9 cellular contexts compared by ENCODE assay signal in genomic region chr1:162632743-162633326, GRCh38. TPM values are rescaled to one million over a fixed set of nuclear protein-coding genes. Genes with fewer than 3 reads are reported as not detected.
A peak's percentile ranks its signal among the peaks of the same experiment; 100 is the strongest.
DNase-seq lines count a peak whose midpoint lies in the region; ATAC-seq and TF ChIP-seq lines count a peak whose summit lies in the region.
"Had no signal": no experiment of that assay in that cellular context is flagged by ENCODE, and none has a peak within 500 bp of the region (broad histone marks: within the 10 kb centered on the region; RNA-seq: fewer than 3 reads in every experiment).

No MANE protein-coding gene starts in this region.

- TF ChIP-seq CTCF in GM12864 (IDR thresholded peaks at IDR 0.05; ENCODE audit: low read depth, low read length, missing control alignments) (no peak), sigmoid colon (IDR thresholded peaks at IDR 0.05) (no peak)
- no peak for TF ChIP-seq CTCF in CD4-positive, alpha-beta T cell (IDR thresholded peaks at IDR 0.05)

- intact Hi-C loops in left cardiac atrium (cut with DNase I) (loop anchor here in 1 of 2 donors (5.0 kb wide), 1 partner anchor 54 kb away; no protein-coding TSS in a partner anchor), sigmoid colon (cut with DNase I) (loop anchor here (5.0 kb wide), 2 partner anchors 54 to 99 kb away; no protein-coding TSS in a partner anchor)
- intact Hi-C loops in CD4-positive, alpha-beta T cell (cut with DNase I, micrococcal nuclease) = no loop called here

- H3K4me3 ChIP-seq in GM12864 (ENCODE audit: low read depth, low read length) (peak overlapping the region; percentile 9), sigmoid colon (peak overlapping the region; percentile 37 to 56 (median 56))

- TF ChIP-seq POLR2A in sigmoid colon (IDR thresholded peaks at IDR 0.05) = no peak

- no peaks in the 10 kb centered on the region for H3K36me3 ChIP-seq in sigmoid colon

- CTCF ChIA-PET in CD4-positive, alpha-beta T cell (lab: Charles Lee) = no interaction called here

- no peak for TF ChIP-seq EP300 in sigmoid colon (IDR thresholded peaks at IDR 0.05)

- H3K4me1 ChIP-seq in sigmoid colon = peaks cover 0 to 72% (median 60%) of the 10 kb centered on the region in 4 donors

- H3K4me1 Mint-ChIP-seq in immature natural killer cell = no peaks in the 10 kb centered on the region
- H3K4me1 Mint-ChIP-seq in CD4-positive, alpha-beta T cell (ENCODE audit: low read depth) = no peaks in the 10 kb centered on the region

- WGBS in sigmoid colon, 2 donors = 71 to 75% methylated on average over 5 of the region's 5 CpGs

- H3K36me3 Mint-ChIP-seq in immature natural killer cell = no peaks in the 10 kb centered on the region
- no peaks in the 10 kb centered on the region for H3K36me3 Mint-ChIP-seq in CD4-positive, alpha-beta T cell (ENCODE audit: low read depth)

- peak; percentile 4 to 24 for ATAC-seq in left cardiac atrium
- ATAC-seq in CD4-positive, alpha-beta T cell (ENCODE audit: poor library complexity) = no peak

- H3K4me3 Mint-ChIP-seq in immature natural killer cell = no peak overlapping the region
- no peak overlapping the region for H3K4me3 Mint-ChIP-seq in CD4-positive, alpha-beta T cell

- H3K27me3 Mint-ChIP-seq in immature natural killer cell (ENCODE audit: low read depth in 3 of 3) = peaks cover 2% of the 10 kb centered on the region in 3 donors
- peaks cover 1% of the 10 kb centered on the region for H3K27me3 Mint-ChIP-seq in CD4-positive, alpha-beta T cell

- POLR2A ChIA-PET in CD4-positive, alpha-beta T cell (lab: Charles Lee) = no interaction called here

- DNase-seq in GM12864 (ENCODE audit: low read depth) (no peak), amniotic epithelial cell (ENCODE audit: low read depth) (peak; percentile 48), left cardiac atrium (no peak), sigmoid colon (peak; percentile 77), immature natural killer cell (no peak), NCI-H2171 treated with DMSO at 0.1 percent for 48 hours (lab: John Stamatoyannopoulos, UW) (no peak), NCI-H1436 treated with DMSO at 0.1 percent for 48 hours (lab: John Stamatoyannopoulos, UW) (no peak)
- no peak for DNase-seq in CD4-positive, alpha-beta T cell
- DNase-seq: NCI-H1105 had no signal

- no peaks in the 10 kb centered on the region for H3K9me3 Mint-ChIP-seq in immature natural killer cell
- no peaks in the 10 kb centered on the region for H3K9me3 Mint-ChIP-seq in CD4-positive, alpha-beta T cell

- H3K27ac ChIP-seq in sigmoid colon = peak overlapping the region; percentile 90 to 94 (median 90)
- H3K27ac ChIP-seq in CD4-positive, alpha-beta T cell (ENCODE audit: low read depth, low read length) = no peak overlapping the region

- H3K27me3 ChIP-seq in sigmoid colon = no peaks in the 10 kb centered on the region
- H3K27me3 ChIP-seq in CD4-positive, alpha-beta T cell (ENCODE audit: control insufficient read depth, insufficient read depth, low read length) = no peaks in the 10 kb centered on the region

- no peaks in the 10 kb centered on the region for H3K9me3 ChIP-seq in sigmoid colon
- H3K9me3 ChIP-seq in CD4-positive, alpha-beta T cell (ENCODE audit: control insufficient read depth, low read length) = no peaks in the 10 kb centered on the region

- H3K27ac Mint-ChIP-seq in immature natural killer cell = no peak overlapping the region
- no peak overlapping the region for H3K27ac Mint-ChIP-seq in CD4-positive, alpha-beta T cell

RNA-seq across cellular contexts. Expression of gene DDR2, which starts 0.6 kb away (rescaled TPM):
- total RNA-seq in left cardiac atrium = 10 to 100 TPM; 75.1 to 80.3 TPM
- total RNA-seq in sigmoid colon = 100 to 1,000 TPM; 150 to 236 (median 225) TPM
- polyA plus RNA-seq in sigmoid colon = 10 to 100 TPM in 2 of 3 donors, 1 to 10 TPM in 1; 3.5 to 50.5 (median 18.0) TPM
- polyA plus RNA-seq in immature natural killer cell = under 1 TPM in 2 of 3 donors, not detected in 1; 0.02 to 0.12 TPM
- under 1 TPM; 0.22 to 0.42 TPM for total RNA-seq in CD4-positive, alpha-beta T cell

Comparison
In these comparisons a context has a peak if more than half of its experiments do, and no peak if none do; other contexts are left out.
1. DNase-seq: peak in amniotic epithelial cell (single experiment) and sigmoid colon (single experiment); none in GM12864 (single experiment), left cardiac atrium (single experiment), immature natural killer cell (0 of 3), NCI-H2171 treated with DMSO at 0.1 percent for 48 hours (single experiment), NCI-H1436 treated with DMSO at 0.1 percent for 48 hours (single experiment) and CD4-positive, alpha-beta T cell (0 of 10).
2. RNA of gene DDR2, which starts 0.6 kb away (total RNA-seq): 150 to 236 TPM in sigmoid colon and 75.1 to 80.3 TPM in left cardiac atrium; 0.22 to 0.42 TPM in CD4-positive, alpha-beta T cell; every median in the first group is over 10 times any median in the second.